ENCODE assay signal across 8 cellular contexts in the genomic region with DNA sequence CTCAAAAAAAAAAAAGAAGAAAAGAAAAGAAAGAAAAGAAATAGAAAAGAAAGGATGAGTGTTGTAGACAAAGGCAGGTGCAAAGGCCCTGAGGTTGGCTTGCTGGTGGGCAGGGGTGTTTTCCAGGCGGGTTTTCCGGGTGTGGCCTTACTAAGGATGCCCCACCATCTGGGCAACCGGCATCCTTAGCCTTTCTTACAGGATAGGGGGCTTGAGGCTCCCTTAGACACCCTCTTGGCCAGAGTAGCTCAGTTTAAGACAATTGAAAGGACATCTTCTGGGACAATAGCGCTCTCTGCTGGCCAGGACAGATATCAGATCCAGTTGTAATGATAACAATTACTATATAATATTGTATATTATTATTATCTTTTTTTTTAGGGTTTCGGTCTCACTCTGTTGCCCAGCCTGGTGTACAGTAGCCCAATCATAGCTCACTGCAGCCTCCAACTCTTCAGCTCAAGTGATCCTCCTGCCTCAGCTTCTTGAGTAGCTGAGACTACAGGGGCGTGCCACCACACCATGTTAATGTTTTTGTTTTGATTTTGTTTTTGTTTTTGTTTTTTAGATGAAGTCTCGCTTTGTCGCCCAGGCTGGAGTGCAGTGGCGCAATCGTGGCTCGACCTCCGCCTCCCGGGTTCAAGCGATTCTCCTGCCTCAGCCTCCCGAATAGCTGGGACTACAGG. TPM values are rescaled to one million over a fixed set of nuclear protein-coding genes. Genes with fewer than 3 reads are reported as not detected.
DNase-seq lines count a peak whose midpoint lies in the region; ATAC-seq lines count a peak whose summit lies in the region.

No MANE protein-coding gene starts in this region.

- ATAC-seq in HG03280 (IDR thresholded peaks at IDR 0.05; ENCODE audit: unreplicated experiment) (no peak), HG02938 (IDR thresholded peaks at IDR 0.05; ENCODE audit: unreplicated experiment) (no peak)

- peaks cover 9% of the 10 kb centered on the region; the same call in 1 of the 2 replicates for H3K79me2 ChIP-seq in Karpas-422 (ENCODE audit: low read length)

- H3K36me3 ChIP-seq in Karpas-422 (ENCODE audit: insufficient read depth, low read length) (no peaks in the 10 kb centered on the region), SJCRH30 (no peaks in the 10 kb centered on the region)

- peak overlapping the region; percentile 96 for H3K4me2 ChIP-seq in Karpas-422 (ENCODE audit: low read depth, low read length, poor library complexity, severe bottlenecking)

- peaks cover 15% of the 10 kb centered on the region for H4K20me1 ChIP-seq in Karpas-422 (ENCODE audit: insufficient read depth, low read depth, low read length)

- H3K9ac ChIP-seq in Karpas-422 (ENCODE audit: low read length) = no peak overlapping the region

- H3K4me3 ChIP-seq in Karpas-422 (ENCODE audit: low read length) (no peak overlapping the region), SJCRH30 (no peak overlapping the region)

- H3K27ac ChIP-seq in Karpas-422 (ENCODE audit: low read length) (no peak overlapping the region), SJCRH30 (no peak overlapping the region)

- DNase-seq in DMS53 treated with DMSO at 0.1 percent for 48 hours (lab: John Stamatoyannopoulos, UW; ENCODE audit: unreplicated experiment) (peak; percentile 33), Karpas-422 (peak; percentile 93), SJCRH30 (peak; percentile 67 to 81), hepatic stellate cell (ENCODE audit: low spot score) (peak; percentile 64)
- peak in 3 of 4 experiments; percentile 27 to 60 (median 50) for DNase-seq in activated naive CD4-positive, alpha-beta T cell (lab: John Stamatoyannopoulos, UW)
- DNase-seq in stimulated activated CD4-positive, alpha-beta T cell treated with anti-CD3 and anti-CD28 coated beads, Interleukin-2, amount 100 ng/mL, for 48 hours = peak; percentile 73 to 77

- no peak overlapping the region for H2AFZ ChIP-seq in Karpas-422 (ENCODE audit: low read length)

- no peaks in the 10 kb centered on the region for H3K9me3 ChIP-seq in Karpas-422 (ENCODE audit: low read length)
- H3K9me3 ChIP-seq in SJCRH30 (replicated peaks) = no peaks in the 10 kb centered on the region

- H3K4me1 ChIP-seq in Karpas-422 (ENCODE audit: low read length) = peaks cover 10% of the 10 kb centered on the region
- H3K4me1 ChIP-seq in SJCRH30 = peaks cover 2% of the 10 kb centered on the region; the same call in 1 of the 2 replicates

- H3K27me3 ChIP-seq in Karpas-422 (ENCODE audit: low read length) (no peaks in the 10 kb centered on the region), SJCRH30 (no peaks in the 10 kb centered on the region)

- H3K9me2 ChIP-seq in Karpas-422 (replicated peaks; ENCODE audit: insufficient read depth, low read length) = no peaks in the 10 kb centered on the region

RNA-seq across cellular contexts. Expression of gene QTRT1, which starts 1.4 kb away (rescaled TPM):
- 28.2 and 44.4 TPM in 2 replicates for total RNA-seq in Karpas-422 (2014; rRNA removed; shearing (Covaris generic); ENCODE audit: low replicate concordance)
- 13.2 and 14.6 TPM in 2 replicates for total RNA-seq in SJCRH30 (2014; rRNA removed; shearing (Covaris generic))

RNA-seq across cellular contexts. Expression of gene DNM2, which starts 18.1 kb away (rescaled TPM):
- total RNA-seq in Karpas-422 (2014; rRNA removed; shearing (Covaris generic); ENCODE audit: low replicate concordance) = 91.1 and 93.7 TPM in 2 replicates
- total RNA-seq in SJCRH30 (2014; rRNA removed; shearing (Covaris generic)) = 56.7 and 59.5 TPM in 2 replicates

RNA-seq across cellular contexts. Expression of gene ILF3, which starts 45.6 kb away (rescaled TPM):
- total RNA-seq in Karpas-422 (2014; rRNA removed; shearing (Covaris generic); ENCODE audit: low replicate concordance) = 113 and 194 TPM in 2 replicates
- 277 and 302 TPM in 2 replicates for total RNA-seq in SJCRH30 (2014; rRNA removed; shearing (Covaris generic))

Comparison
In these comparisons a context has a peak if more than half of its experiments do, and no peak if none do; other contexts are left out.
1. DNase-seq: peak in every context shown above with its lines; median percentile 93 in Karpas-422; 75 in stimulated activated CD4-positive, alpha-beta T cell treated with anti-CD3 and anti-CD28 coated beads, Interleukin-2, amount 100 ng/mL, for 48 hours; 74 in SJCRH30; 64 in hepatic stellate cell; 50 in activated naive CD4-positive, alpha-beta T cell; 33 in DMS53 treated with DMSO at 0.1 percent for 48 hours.